Comparison of ENCODE assay signal across 8 cellular contexts in genomic region chr7:93146465-93147127, GRCh38. TPM values are rescaled to one million over a fixed set of nuclear protein-coding genes. Genes with fewer than 3 reads are reported as not detected.
A peak's percentile ranks its signal among the peaks of the same experiment; 100 is the strongest.
DNase-seq lines count a peak whose midpoint lies in the region; ATAC-seq and TF ChIP-seq lines count a peak whose summit lies in the region.

No MANE protein-coding gene starts in this region.

- H3K4me1 ChIP-seq in ACC112 (ENCODE audit: control insufficient read depth, insufficient read depth, low read length, unreplicated experiment) (peaks cover 24% of the 10 kb centered on the region), MM.1S (ENCODE audit: low read length) (peaks cover 12% of the 10 kb centered on the region)

- H3K27ac ChIP-seq in ACC112 (ENCODE audit: low read depth, low read length), result peak overlapping the region; percentile 71; the same call in 1 of the 2 replicates
- H3K27ac ChIP-seq in MM.1S (ENCODE audit: low read length), result peak overlapping the region; percentile 67

- ATAC-seq in GM19351 (IDR thresholded peaks at IDR 0.05; ENCODE audit: unreplicated experiment), result peak; percentile 40
- ATAC-seq in stimulated activated naive CD8-positive, alpha-beta T cell treated with anti-CD3 and anti-CD28 coated beads, Interleukin-15, amount 100 ng/mL, for 72 hours, result peak; percentile 57

- peak overlapping the region; percentile 79 for H3K4me2 ChIP-seq in MM.1S (ENCODE audit: low read depth, low read length)

- H3K4me3 Mint-ChIP-seq in stimulated activated naive CD8-positive, alpha-beta T cell treated with anti-CD3 and anti-CD28 coated beads, Interleukin-15, amount 100 ng/mL, for 72 hours, result peak overlapping the region; percentile 87 to 95
- H3K4me3 Mint-ChIP-seq in glutamatergic neuron (ENCODE audit: unreplicated experiment), result no peak overlapping the region

- H3K36me3 ChIP-seq in ACC112 (ENCODE audit: insufficient read depth, low read length), result peaks cover 36% of the 10 kb centered on the region
- H3K36me3 ChIP-seq in MM.1S (replicated peaks; ENCODE audit: insufficient read depth, low read length), result peaks cover 17% of the 10 kb centered on the region; the same call in 1 of the 2 replicates

- H3K27me3 Mint-ChIP-seq in stimulated activated naive CD8-positive, alpha-beta T cell treated with anti-CD3 and anti-CD28 coated beads, Interleukin-15, amount 100 ng/mL, for 72 hours, result no peaks in the 10 kb centered on the region
- H3K27me3 Mint-ChIP-seq in glutamatergic neuron (ENCODE audit: unreplicated experiment), result peaks cover 2% of the 10 kb centered on the region

- H3K27ac Mint-ChIP-seq in stimulated activated naive CD8-positive, alpha-beta T cell treated with anti-CD3 and anti-CD28 coated beads, Interleukin-15, amount 100 ng/mL, for 72 hours, result peak overlapping the region; percentile 45 to 86
- no peak overlapping the region for H3K27ac Mint-ChIP-seq in glutamatergic neuron (ENCODE audit: unreplicated experiment)

- H3K27me3 ChIP-seq in ACC112 (ENCODE audit: insufficient read depth, low read length), result no peaks in the 10 kb centered on the region
- H3K27me3 ChIP-seq in MM.1S (replicated peaks; ENCODE audit: insufficient read depth, low read length), result no peaks in the 10 kb centered on the region

- no peaks in the 10 kb centered on the region for H3K36me3 Mint-ChIP-seq in glutamatergic neuron (ENCODE audit: unreplicated experiment)

- H3F3A ChIP-seq in MM.1S (ENCODE audit: insufficient read depth, low read length), result peaks cover 14% of the 10 kb centered on the region

- no peaks in the 10 kb centered on the region for H3K9me2 ChIP-seq in MM.1S (replicated peaks; ENCODE audit: insufficient read depth, low read length)

- peak overlapping the region; percentile 84 for H3K4me3 ChIP-seq in ACC112 (ENCODE audit: low read depth, low read length)
- H3K4me3 ChIP-seq in MM.1S (ENCODE audit: low read length), result peak overlapping the region; percentile 73

- H3K79me2 ChIP-seq in ACC112 (ENCODE audit: control insufficient read depth, insufficient read depth, low read length, unreplicated experiment) (peaks cover 32% of the 10 kb centered on the region), MM.1S (ENCODE audit: low read length) (peaks cover 35% of the 10 kb centered on the region)

- H3K9me3 ChIP-seq in MM.1S (replicated peaks; ENCODE audit: insufficient read depth, low read length), result no peaks in the 10 kb centered on the region

- peak overlapping the region; percentile 47 for H3K9ac ChIP-seq in MM.1S (ENCODE audit: low read length)

- H4K20me1 ChIP-seq in MM.1S (ENCODE audit: insufficient read depth, low read length), result no peaks in the 10 kb centered on the region

- TF ChIP-seq POLR2A in erythroblast (IDR thresholded peaks at IDR 0.05; ENCODE audit: low read length), result no peak

- no peak overlapping the region for H2AFZ ChIP-seq in ACC112 (ENCODE audit: low read length, unreplicated experiment)
- peak overlapping the region; percentile 47 for H2AFZ ChIP-seq in MM.1S (ENCODE audit: low read length)

- peaks cover 38% of the 10 kb centered on the region for H3K4me1 Mint-ChIP-seq in stimulated activated naive CD8-positive, alpha-beta T cell treated with anti-CD3 and anti-CD28 coated beads, Interleukin-15, amount 100 ng/mL, for 72 hours
- H3K4me1 Mint-ChIP-seq in glutamatergic neuron (ENCODE audit: low read depth, unreplicated experiment), result no peaks in the 10 kb centered on the region

- H3K9me3 Mint-ChIP-seq in stimulated activated naive CD8-positive, alpha-beta T cell treated with anti-CD3 and anti-CD28 coated beads, Interleukin-15, amount 100 ng/mL, for 72 hours, result peaks cover 8 to 11% of the 10 kb centered on the region in 2 donors
- no peaks in the 10 kb centered on the region for H3K9me3 Mint-ChIP-seq in glutamatergic neuron (ENCODE audit: unreplicated experiment)

- TF ChIP-seq CTCF in MM.1S (IDR thresholded peaks at IDR 0.05; ENCODE audit: low read length) (no peak), glutamatergic neuron (IDR thresholded peaks at IDR 0.05; ENCODE audit: partially characterized antibody, unreplicated experiment) (no peak)

- DNase-seq in MM.1S (peak; percentile 42), erythroblast (lab: John Stamatoyannopoulos, UW) (peak; percentile 51 to 73), HuH-7.5 (ENCODE audit: low spot score) (no peak), glutamatergic neuron (no peak), cerebellar nuclear complex (lab: John Stamatoyannopoulos, UW) (no peak)
- no peak for DNase-seq in stimulated activated naive CD8-positive, alpha-beta T cell treated with anti-CD3 and anti-CD28 coated beads, Interleukin-15, amount 100 ng/mL, for 72 hours

RNA-seq across cellular contexts. Expression of gene SAMD9L, which starts 1.6 kb away (rescaled TPM):
- total RNA-seq in glutamatergic neuron (ENCODE audit: unreplicated experiment), result not detected

RNA-seq across cellular contexts. Expression of gene SAMD9, which starts 28.8 kb away (rescaled TPM):
- not detected for total RNA-seq in glutamatergic neuron (ENCODE audit: unreplicated experiment)

Comparison
In these comparisons a context has a peak if more than half of its experiments do, and no peak if none do; other contexts are left out.
1. DNase-seq: peak in MM.1S (single experiment) and erythroblast (2 of 2); none in stimulated activated naive CD8-positive, alpha-beta T cell treated with anti-CD3 and anti-CD28 coated beads, Interleukin-15, amount 100 ng/mL, for 72 hours (0 of 2), HuH-7.5 (single experiment), glutamatergic neuron (single experiment) and cerebellar nuclear complex (0 of 2).